ENCODE assay signal across 9 cellular contexts in genomic region chr2:115165529-115166109, GRCh38.
DNase-seq lines count a peak whose midpoint lies in the region; ATAC-seq, FAIRE-seq and TF ChIP-seq lines count a peak whose summit lies in the region.
"Had no signal": no experiment of that assay in that cellular context is flagged by ENCODE, and none has a peak within 500 bp of the region (broad histone marks: within the 10 kb centered on the region; RNA-seq: fewer than 3 reads in every experiment).

No MANE protein-coding gene starts in this region.

- no peaks in the 10 kb centered on the region for H3K9me3 ChIP-seq in endodermal cell (ENCODE audit: control insufficient read depth, low read length)
- no peaks in the 10 kb centered on the region for H3K9me3 ChIP-seq in gastroesophageal sphincter
- H3K9me3 ChIP-seq: thoracic aorta had no signal

- H3K27me3 ChIP-seq in endodermal cell (ENCODE audit: control insufficient read depth, insufficient read depth, low read length, poor library complexity, severe bottlenecking) (peaks cover 15% of the 10 kb centered on the region), gastroesophageal sphincter (peaks cover 34% of the 10 kb centered on the region)

- no peak overlapping the region for H3K27ac ChIP-seq in endodermal cell (ENCODE audit: low read depth, low read length)
- H3K27ac ChIP-seq in gastroesophageal sphincter, result no peak overlapping the region
- H3K27ac ChIP-seq: thoracic aorta had no signal

- H3K36me3 ChIP-seq in endodermal cell (ENCODE audit: control insufficient read depth, insufficient read depth, low read length) (no peaks in the 10 kb centered on the region), gastroesophageal sphincter (no peaks in the 10 kb centered on the region)
- H3K36me3 ChIP-seq: thoracic aorta had no signal

- no peak for FAIRE-seq in H54 (lab: Jason Lieb, UNC)

- no peak for TF ChIP-seq EP300 in gastroesophageal sphincter (IDR thresholded peaks at IDR 0.05)

- H3K4me3 Mint-ChIP-seq in endodermal cell, result no peak overlapping the region

- no peaks in the 10 kb centered on the region for H3K36me3 Mint-ChIP-seq in endodermal cell (ENCODE audit: low read depth)

- peaks cover 17% of the 10 kb centered on the region for H3K4me1 Mint-ChIP-seq in endodermal cell

- TF ChIP-seq POLR2A in H54 (IDR thresholded peaks at IDR 0.05; ENCODE audit: low read depth, low read length) (no peak), gastroesophageal sphincter (IDR thresholded peaks at IDR 0.05) (no peak)

- DNase-seq in COLO668 (lab: John Stamatoyannopoulos, UW; ENCODE audit: unreplicated experiment), result peak; percentile 24
- peak; percentile 17 for DNase-seq in H54 (ENCODE audit: insufficient read length, low spot score)
- peak; percentile 36 for DNase-seq in NCI-H69 (lab: John Stamatoyannopoulos, UW)
- no peak for DNase-seq in endodermal cell
- peak; percentile 73 for DNase-seq in pons (ENCODE audit: low spot score)
- DNase-seq in stimulated activated CD4-positive, alpha-beta T cell treated with anti-CD3 and anti-CD28 coated beads, Interleukin-2, amount 100 ng/mL, for 24 hours, result no peak

- ATAC-seq in GM19455 (IDR thresholded peaks at IDR 0.05; ENCODE audit: unreplicated experiment) (no peak), gastroesophageal sphincter (no peak)

- no peak overlapping the region for H3K4me3 ChIP-seq in endodermal cell (ENCODE audit: low read length)
- H3K4me3 ChIP-seq in gastroesophageal sphincter, result no peak overlapping the region
- H3K4me3 ChIP-seq: thoracic aorta had no signal

- H3K27ac Mint-ChIP-seq in endodermal cell, result no peak overlapping the region

- H3K9me3 Mint-ChIP-seq in endodermal cell, result no peaks in the 10 kb centered on the region

- H3K4me1 ChIP-seq in endodermal cell (ENCODE audit: control insufficient read depth, insufficient read depth, low read length) (peaks cover 4% of the 10 kb centered on the region), gastroesophageal sphincter (peaks cover 0 to 18% (median 0%) of the 10 kb centered on the region in 3 donors)

- peak; percentile 88 for TF ChIP-seq CTCF in endodermal cell (conservative IDR thresholded peaks at IDR 0.05)
- peak in 2 of 4 experiments; percentile 17 to 23 for TF ChIP-seq CTCF in gastroesophageal sphincter (IDR thresholded peaks at IDR 0.05)

- WGBS in endodermal cell (ENCODE audit: insufficient coverage in 1 of 2, insufficient read length in 1 of 2), 2 experiments, result 61 to 100% methylated on average over 1 to 3 of the region's 6 CpGs
- WGBS in gastroesophageal sphincter (ENCODE audit: low coverage in 1 of 2), 2 donors, result 28 to 31% methylated on average over 6 of the region's 6 CpGs

- peaks cover 25% of the 10 kb centered on the region for H3K27me3 Mint-ChIP-seq in endodermal cell (ENCODE audit: insufficient read depth)

- H3K9ac ChIP-seq in endodermal cell (ENCODE audit: extremely low read depth, low read length, poor library complexity, severe bottlenecking), result no peak overlapping the region

Comparison
In these comparisons a context has a peak if more than half of its experiments do, and no peak if none do; other contexts are left out.
1. DNase-seq: peak in COLO668 (single experiment), H54 (single experiment), NCI-H69 (single experiment) and pons (single experiment); none in endodermal cell (single experiment) and stimulated activated CD4-positive, alpha-beta T cell treated with anti-CD3 and anti-CD28 coated beads, Interleukin-2, amount 100 ng/mL, for 24 hours (0 of 2).